8 cellular contexts compared by ENCODE assay signal in genomic region chr14:102509744-102510615, GRCh38. TPM values are rescaled to one million over a fixed set of nuclear protein-coding genes. Genes with fewer than 3 reads are reported as not detected.
DNase-seq lines count a peak whose midpoint lies in the region; ATAC-seq, FAIRE-seq and TF ChIP-seq lines count a peak whose summit lies in the region.

Gene ANKRD9 (minus strand): TSS chr14:102509776. CDS start chr14:102507889, 1,887 bp downstream.

- peak within 1 kb of the TSS; percentile 63 to 88 for H3K9ac ChIP-seq in kidney (ENCODE audit: low read length in 2 of 2)

- DNase-seq in NCI-H446 (lab: John Stamatoyannopoulos, UW) (peak; percentile 76 to 97), cerebellum (ENCODE audit: low spot score) (peak; percentile 94), kidney (peak; percentile 97)
- DNase-seq in activated CD4-positive, alpha-beta T cell treated with anti-CD3 and anti-CD28 coated beads for 24 hours (ENCODE audit: low read depth in 2 of 2): peak; percentile 82 to 90
- DNase-seq in stimulated activated CD4-positive, alpha-beta T cell treated with anti-CD3 and anti-CD28 coated beads, Interleukin-12 subunit alpha, Interleukin-12 subunit beta, amount 100 ng/mL, for 4 hours: peak; percentile 91

- intact Hi-C loops in kidney (cut with DNase I): loop anchor here (5.0 kb wide), 1 partner anchor 68 kb away; no protein-coding TSS in a partner anchor

- H3K27ac ChIP-seq in ACC112 (ENCODE audit: low read depth, low read length): peak within 1 kb of the TSS; percentile 30; the same call in 1 of the 2 replicates
- H3K27ac ChIP-seq in kidney (ENCODE audit: low read depth in 2 of 2, low read length in 2 of 2): peak within 1 kb of the TSS; percentile 91 to 93

- H3K4me3 ChIP-seq in ACC112 (ENCODE audit: low read depth, low read length) (peak within 1 kb of the TSS; percentile 79), kidney (ENCODE audit: low read length in 2 of 2) (peak within 1 kb of the TSS; percentile 66 to 76)

- no peaks in the 10 kb centered on the region for H3K27me3 ChIP-seq in ACC112 (ENCODE audit: insufficient read depth, low read length)

- H3K36me3 ChIP-seq in ACC112 (ENCODE audit: insufficient read depth, low read length) (no peaks in the 10 kb centered on the region), kidney (ENCODE audit: control insufficient read depth in 1 of 2, insufficient read depth in 2 of 2, low read length in 2 of 2) (peaks cover 0 to 3% of the 10 kb centered on the region in 2 donors)

- H3K79me2 ChIP-seq in ACC112 (ENCODE audit: control insufficient read depth, insufficient read depth, low read length, unreplicated experiment): no peaks in the 10 kb centered on the region

- ATAC-seq in GM18873 (IDR thresholded peaks at IDR 0.05; ENCODE audit: low FRiP score, unreplicated experiment) (peak; percentile 57), HG03139 (IDR thresholded peaks at IDR 0.05; ENCODE audit: unreplicated experiment) (peak; percentile 73)

- no peak for FAIRE-seq in kidney (lab: Jason Lieb, UNC)

- H3K9me3 ChIP-seq in kidney (ENCODE audit: control insufficient read depth in 1 of 2, low read length in 2 of 2): no peaks in the 10 kb centered on the region

- peaks cover 8% of the 10 kb centered on the region for H3K4me1 ChIP-seq in ACC112 (ENCODE audit: control insufficient read depth, insufficient read depth, low read length, unreplicated experiment)
- peaks cover 4 to 13% of the 10 kb centered on the region in 2 donors for H3K4me1 ChIP-seq in kidney (ENCODE audit: control insufficient read depth in 1 of 2, insufficient read depth in 1 of 2, low read depth in 1 of 2, low read length in 2 of 2)

- peak within 1 kb of the TSS; percentile 91 for H2AFZ ChIP-seq in ACC112 (ENCODE audit: low read length, unreplicated experiment)

- TF ChIP-seq CTCF in kidney (IDR thresholded peaks at IDR 0.05; ENCODE audit: borderline replicate concordance, extremely low read depth, insufficient read depth): no peak

RNA-seq across cellular contexts. Expression of gene ANKRD9, which starts in this region (rescaled TPM):
- total RNA-seq in cerebellum: 7.3 TPM
- total RNA-seq in kidney: 18.7 TPM
- polyA plus RNA-seq in kidney (ENCODE audit: insufficient read depth, low read depth, low replicate concordance): 26.0 TPM

Comparison
In these comparisons a context has a peak if more than half of its experiments do, and no peak if none do; other contexts are left out.
1. Peak in every context shown above with its lines: DNase-seq, ATAC-seq, H3K4me3 ChIP-seq and H3K27ac ChIP-seq.